30 cellular contexts compared by ENCODE assay signal in genomic region chr4:82583897-82584604, GRCh38. TPM values are rescaled to one million over a fixed set of nuclear protein-coding genes. Genes with fewer than 3 reads are reported as not detected.
"Had no signal": no experiment of that assay in that cellular context is flagged by ENCODE, and none has a peak within 500 bp of the region (broad histone marks: within the 10 kb centered on the region; RNA-seq: fewer than 3 reads in every experiment).

No MANE protein-coding gene starts in this region.

- H3K27ac Mint-ChIP-seq: activated B cell treated with CpG ODN at 0.5 μM for 24 hours; activated CD4-positive, alpha-beta T cell treated with anti-CD3 and anti-CD28 coated beads, Interleukin-2, amount 10 ng/mL, durations not matched to agents 24 days and 14 days; activated naive CD4-positive, alpha-beta T cell treated with anti-CD3 and anti-CD28 coated beads, Interleukin-2, amount 50 U/mL, for 72 hours; activated naive CD8-positive, alpha-beta T cell treated with anti-CD3 and anti-CD28 coated beads, Interleukin-2, amount 50 U/mL, for 24 hours; T-helper 1 cell treated with Interleukin-12 subunit alpha and Interleukin-12 subunit beta and Interleukin-4 antibody, amounts not matched to agents 30 μg/mL and 1 μg/mL, for 36 hours had no signal

- ATAC-seq: activated naive CD4-positive, alpha-beta T cell treated with anti-CD3 and anti-CD28 coated beads, Interleukin-2, amount 50 U/mL, for 72 hours; activated naive CD8-positive, alpha-beta T cell treated with anti-CD3 and anti-CD28 coated beads, Interleukin-2, amount 50 U/mL, for 24 hours; activated T-cell treated with anti-CD3 and anti-CD28 coated beads, Interleukin-2, amount 50 U/mL, for 4 hours; body of pancreas; Panc1; Right ventricle myocardium inferior had no signal

- H3K4me1 ChIP-seq: ascending aorta, body of pancreas, SJCRH30 had no signal

- H3K36me3 Mint-ChIP-seq: activated naive CD4-positive, alpha-beta T cell treated with anti-CD3 and anti-CD28 coated beads, Interleukin-2, amount 50 U/mL, for 72 hours had no signal

- H3K4me3 ChIP-seq: ascending aorta, body of pancreas, MG63, SJCRH30 had no signal

- DNase-seq: activated B cell treated with CpG ODN at 0.5 μM for 24 hours; activated CD4-positive, alpha-beta T cell treated with anti-CD3 and anti-CD28 coated beads for 1 hour; activated CD4-positive, alpha-beta T cell treated with anti-CD3 and anti-CD28 coated beads, Interleukin-2, amount 10 ng/mL, durations not matched to agents 24 days and 14 days; activated CD4-positive, alpha-beta T cell treated with anti-CD3 and anti-CD28 coated beads, Interleukin-2, amount 50 U/mL, for 48 hours; activated effector memory CD4-positive, alpha-beta T cell treated with anti-CD3 and anti-CD28 coated beads, Interleukin-2, amount 50 U/mL, for 16 hours; activated naive CD4-positive, alpha-beta T cell treated with Interleukin-2 at 50 U/mL for 16 hours; activated naive CD8-positive, alpha-beta T cell treated with anti-CD3 and anti-CD28 coated beads, Interleukin-2, amount 50 U/mL, for 24 hours; activated T-cell treated with anti-CD3 and anti-CD28 coated beads, Interleukin-2, amount 50 U/mL, for 4 hours; amniotic stem cell; body of pancreas; MG63; MV-4-11; NCI-H1092 treated with DMSO at 0.1 percent for 48 hours; NCI-H1417 treated with DMSO at 0.1 percent for 48 hours; NCI-H1694; NCI-H2029; NCI-H2107; NCI-H2171 treated with DMSO at 0.1 percent for 48 hours; NCI-H510A treated with DMSO at 0.1 percent for 48 hours; NCI-H69; NK-92 treated with Interleukin-12 subunit alpha and Interleukin-12 subunit beta, amount 100 ng/mL, for 24 hours; RPMI8226; SJCRH30; SK-N-SH had no signal

- H3K9me3 ChIP-seq: ascending aorta, body of pancreas, MG63, SJCRH30, SK-N-SH had no signal

- H3K4me3 Mint-ChIP-seq: activated B cell treated with CpG ODN at 0.5 μM for 24 hours; activated CD4-positive, alpha-beta T cell treated with anti-CD3 and anti-CD28 coated beads, Interleukin-2, amount 10 ng/mL, durations not matched to agents 24 days and 14 days; activated naive CD8-positive, alpha-beta T cell treated with anti-CD3 and anti-CD28 coated beads, Interleukin-2, amount 50 U/mL, for 24 hours; activated T-cell treated with anti-CD3 and anti-CD28 coated beads, Interleukin-2, amount 50 U/mL, for 4 hours; T-helper 1 cell treated with Interleukin-12 subunit alpha and Interleukin-12 subunit beta and Interleukin-4 antibody, amounts not matched to agents 30 μg/mL and 1 μg/mL, for 36 hours had no signal

- H3K4me1 Mint-ChIP-seq: activated B cell treated with CpG ODN at 0.5 μM for 24 hours; activated CD4-positive, alpha-beta T cell treated with anti-CD3 and anti-CD28 coated beads, Interleukin-2, amount 10 ng/mL, durations not matched to agents 24 days and 14 days; activated naive CD8-positive, alpha-beta T cell treated with anti-CD3 and anti-CD28 coated beads, Interleukin-2, amount 50 U/mL, for 24 hours had no signal

- H3K9me3 Mint-ChIP-seq: activated B cell treated with CpG ODN at 0.5 μM for 24 hours; activated CD4-positive, alpha-beta T cell treated with anti-CD3 and anti-CD28 coated beads, Interleukin-2, amount 10 ng/mL, durations not matched to agents 24 days and 14 days; activated naive CD4-positive, alpha-beta T cell treated with anti-CD3 and anti-CD28 coated beads, Interleukin-2, amount 50 U/mL, for 72 hours; activated naive CD8-positive, alpha-beta T cell treated with anti-CD3 and anti-CD28 coated beads, Interleukin-2, amount 50 U/mL, for 24 hours; activated T-cell treated with anti-CD3 and anti-CD28 coated beads, Interleukin-2, amount 50 U/mL, for 4 hours; T-helper 1 cell treated with Interleukin-12 subunit alpha and Interleukin-12 subunit beta and Interleukin-4 antibody, amounts not matched to agents 30 μg/mL and 1 μg/mL, for 36 hours had no signal

- H3K36me3 ChIP-seq: ascending aorta, MG63, SJCRH30 had no signal

- H3K27ac ChIP-seq: ascending aorta, body of pancreas, KMS-11, SJCRH30 had no signal

- H3K9ac ChIP-seq: KMS-11, SK-N-SH had no signal

- H3K27me3 ChIP-seq: ascending aorta, body of pancreas, MG63, SJCRH30 had no signal

RNA-seq across cellular contexts. Expression of gene TMEM150C, which starts 22.3 kb away (rescaled TPM):
- total RNA-seq: activated B cell treated with CpG ODN at 0.5 μM for 24 hours; activated CD4-positive, alpha-beta T cell treated with anti-CD3 and anti-CD28 coated beads, Interleukin-2, amount 10 ng/mL, durations not matched to agents 24 days and 14 days; activated naive CD4-positive, alpha-beta T cell treated with anti-CD3 and anti-CD28 coated beads, Interleukin-2, amount 50 U/mL, for 72 hours had no signal
